ENCODE assay signal across 1 cellular context in the genomic region with DNA sequence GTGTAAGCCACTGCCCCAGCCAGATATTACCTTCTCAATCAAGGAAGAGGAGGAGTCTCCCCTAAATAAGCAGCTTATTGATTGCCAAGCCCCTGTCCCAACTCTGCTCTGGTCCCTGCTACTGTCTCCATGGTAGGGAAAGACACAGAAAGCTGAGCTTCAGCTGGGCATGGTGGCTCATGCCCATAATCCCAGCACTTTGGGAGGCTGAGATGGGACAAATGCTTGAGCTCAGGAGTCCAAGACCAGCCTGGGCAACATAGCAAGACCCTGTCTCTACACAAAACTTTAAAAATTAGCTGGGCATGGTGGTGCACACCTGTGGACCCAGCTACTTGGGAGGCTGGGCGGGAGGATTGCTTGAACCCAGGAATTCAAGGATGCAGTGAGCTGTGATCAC.
TF ChIP-seq lines count a peak whose summit lies in the region.

No MANE protein-coding gene starts in this region.

TF ChIP-seq in HepG2, 621 proteins besides CTCF, POLR2A, EP300 and RAD21:
- TF ChIP-seq, protein P1, sequence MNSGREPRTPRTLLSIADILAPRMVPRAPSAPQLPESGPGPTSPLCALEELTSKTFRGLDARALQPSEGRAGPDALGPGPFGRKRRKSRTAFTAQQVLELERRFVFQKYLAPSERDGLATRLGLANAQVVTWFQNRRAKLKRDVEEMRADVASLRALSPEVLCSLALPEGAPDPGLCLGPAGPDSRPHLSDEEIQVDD (CRISPR knock-in tag; IDR thresholded peaks at IDR 0.05; ENCODE audit: borderline replicate concordance) = no peak
- TF ChIP-seq ZNF121 (CRISPR knock-in tag; IDR thresholded peaks at IDR 0.05) (peak; percentile 71), NCOA1 (CRISPR knock-in tag; IDR thresholded peaks at IDR 0.05) (no peak), ZMYM3 (CRISPR knock-in tag; IDR thresholded peaks at IDR 0.05) (peak; percentile 42; the same call in 1 of the 2 replicates), EHMT2 (IDR thresholded peaks at IDR 0.05; ENCODE audit: borderline replicate concordance, low read depth, low read length) (no peak), ZMAT3 (CRISPR knock-in tag; conservative IDR thresholded peaks at IDR 0.05) (no peak)
